31 cellular contexts compared by ENCODE assay signal in the genomic region with DNA sequence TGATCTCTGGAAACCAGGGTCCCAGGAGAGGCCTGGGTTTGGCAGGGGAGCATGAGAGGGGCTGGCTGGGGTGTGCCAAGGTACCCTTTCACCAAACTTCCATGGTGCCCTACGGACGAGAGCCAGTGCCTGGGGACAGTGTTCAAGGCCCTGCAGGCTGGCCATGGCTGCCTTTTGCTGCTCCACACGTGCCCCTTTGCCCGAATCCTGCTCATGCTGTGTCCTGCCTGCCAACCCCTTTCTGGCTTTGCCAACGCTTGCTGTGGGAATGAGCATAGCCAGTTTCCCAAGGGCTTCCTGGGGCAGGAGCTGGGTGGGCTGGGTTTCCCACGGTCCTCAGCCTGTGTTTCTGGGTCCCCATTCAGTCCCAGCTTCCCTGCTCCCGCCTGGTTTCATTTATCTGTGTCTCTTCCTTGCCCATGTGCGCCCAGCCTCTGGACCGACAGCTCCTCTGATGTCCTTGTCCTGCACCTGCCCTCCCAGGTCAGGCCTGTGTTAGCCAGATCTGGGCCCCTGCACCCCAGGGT. TPM values are rescaled to one million over a fixed set of nuclear protein-coding genes. Genes with fewer than 3 reads are reported as not detected.
"Had no signal": no experiment of that assay in that cellular context is flagged by ENCODE, and none has a peak within 500 bp of the region (broad histone marks: within the 10 kb centered on the region; RNA-seq: fewer than 3 reads in every experiment).

No MANE protein-coding gene starts in this region.

- H3K27ac ChIP-seq: brain microvascular endothelial cell, esophagus muscularis mucosa, foreskin keratinocyte, gastrocnemius medialis had no signal

- H3K4me3 ChIP-seq: esophagus muscularis mucosa, gastrocnemius medialis, heart left ventricle had no signal

- H3K4me1 ChIP-seq: foreskin keratinocyte, gastrocnemius medialis had no signal

- DNase-seq: activated CD4-positive, alpha-beta memory T cell treated with anti-CD3 and anti-CD28 coated beads for 36 hours; activated CD4-positive, alpha-beta T cell treated with anti-CD3 and anti-CD28 coated beads for 36 hours; activated CD4-positive, alpha-beta T cell treated with anti-CD3 and anti-CD28 coated beads, Interleukin-2, amount 10 ng/mL, durations not matched to agents 24 days and 14 days; activated CD4-positive, CD25-positive, alpha-beta regulatory T cell; activated CD4-positive, CD25-positive, alpha-beta regulatory T cell treated with anti-CD3 and anti-CD28 coated beads, Interleukin-2, amount 50 U/mL, for 72 hours; activated CD8-positive, alpha-beta memory T cell treated with anti-CD3 and anti-CD28 coated beads, Interleukin-2, amount 10 ng/mL, durations not matched to agents 7 days and 5 days; activated CD8-positive, alpha-beta memory T cell treated with anti-CD3 and anti-CD28 coated beads, Interleukin-2, amount 50 U/mL, for 4 hours; activated CD8-positive, alpha-beta T cell treated with anti-CD3 and anti-CD28 coated beads, Interleukin-2, amount 10 ng/mL, durations not matched to agents 7 days and 5 days; activated effector memory CD4-positive, alpha-beta T cell treated with anti-CD3 and anti-CD28 coated beads, Interleukin-2, amount 50 U/mL, for 16 hours; activated naive CD4-positive, alpha-beta T cell treated with anti-CD3 and anti-CD28 coated beads for 36 hours; activated naive CD8-positive, alpha-beta T cell treated with anti-CD3 and anti-CD28 coated beads for 36 hours; activated naive CD8-positive, alpha-beta T cell treated with anti-CD3 and anti-CD28 coated beads, Interleukin-2, amount 50 U/mL, for 24 hours; activated T-cell treated with anti-CD3 and anti-CD28 coated beads, Interleukin-2, amount 50 U/mL, for 1 hour; activated T-cell treated with anti-CD3 and anti-CD28 coated beads, Interleukin-2, amount 50 U/mL, for 48 hours; brain microvascular endothelial cell; cortex of kidney; dermis blood vessel endothelial cell; effector CD4-positive, alpha-beta T cell; effector memory CD8-positive, alpha-beta T cell; erythroblast; foreskin keratinocyte; gastrocnemius medialis; glutamatergic neuron; heart left ventricle; T-helper 2 cell had no signal

- H3K36me3 ChIP-seq: brain microvascular endothelial cell, esophagus muscularis mucosa, gastrocnemius medialis, heart left ventricle had no signal

- H3K27me3 ChIP-seq: brain microvascular endothelial cell, foreskin keratinocyte, gastrocnemius medialis had no signal

- H3K9me3 ChIP-seq: esophagus muscularis mucosa, gastrocnemius medialis, heart left ventricle had no signal

RNA-seq across cellular contexts. Expression of a gene that starts 17.3 kb away (rescaled TPM):
- total RNA-seq: activated CD4-positive, alpha-beta memory T cell treated with anti-CD3 and anti-CD28 coated beads for 36 hours; activated CD4-positive, alpha-beta T cell treated with anti-CD3 and anti-CD28 coated beads for 36 hours; activated CD4-positive, alpha-beta T cell treated with anti-CD3 and anti-CD28 coated beads, Interleukin-2, amount 10 ng/mL, durations not matched to agents 24 days and 14 days; activated CD8-positive, alpha-beta memory T cell treated with anti-CD3 and anti-CD28 coated beads for 36 hours; activated CD8-positive, alpha-beta memory T cell treated with anti-CD3 and anti-CD28 coated beads, Interleukin-2, amount 10 ng/mL, durations not matched to agents 7 days and 5 days; activated naive CD4-positive, alpha-beta T cell treated with anti-CD3 and anti-CD28 coated beads for 36 hours; activated naive CD8-positive, alpha-beta T cell treated with anti-CD3 and anti-CD28 coated beads for 36 hours; activated T-helper 1 cell treated with anti-CD3 and anti-CD28 coated beads, Interleukin-12 subunit alpha, Interleukin-12 subunit beta, Interleukin-2, Interleukin-4 antibody, amounts not matched to agents 30 ng/mL and 10 ng/mL and 1 ng/mL, durations not matched to agents 14 hours and 24 hours and 36 hours; activated T-helper 2 cell treated with anti-CD3 and anti-CD28 coated beads, Interferon-gamma antibody, Interleukin-2, Interleukin-4, amounts not matched to agents 10 μg/mL and 5 μg/mL and 100 μg/mL, durations not matched to agents 14 hours and 24 hours and 36 hours; dermis blood vessel endothelial cell; foreskin keratinocyte; gastrocnemius medialis; T-helper 1 cell treated with Interleukin-12 subunit alpha and Interleukin-12 subunit beta and Interleukin-4 antibody, amounts not matched to agents 30 ng/mL and 1 ng/mL, for 36 hours had no signal
- polyA plus RNA-seq: foreskin keratinocyte had no signal

RNA-seq across cellular contexts. Expression of a gene that starts 29.7 kb away (rescaled TPM):
- total RNA-seq: activated CD4-positive, alpha-beta memory T cell treated with anti-CD3 and anti-CD28 coated beads for 36 hours; activated CD4-positive, alpha-beta T cell treated with anti-CD3 and anti-CD28 coated beads for 36 hours; activated CD4-positive, alpha-beta T cell treated with anti-CD3 and anti-CD28 coated beads, Interleukin-2, amount 10 ng/mL, durations not matched to agents 24 days and 14 days; activated CD8-positive, alpha-beta memory T cell treated with anti-CD3 and anti-CD28 coated beads for 36 hours; activated CD8-positive, alpha-beta memory T cell treated with anti-CD3 and anti-CD28 coated beads, Interleukin-2, amount 10 ng/mL, durations not matched to agents 7 days and 5 days; activated CD8-positive, alpha-beta T cell treated with anti-CD3 and anti-CD28 coated beads, Interleukin-2, amount 10 ng/mL, durations not matched to agents 7 days and 5 days; activated naive CD4-positive, alpha-beta T cell treated with anti-CD3 and anti-CD28 coated beads for 36 hours; activated naive CD8-positive, alpha-beta T cell treated with anti-CD3 and anti-CD28 coated beads for 36 hours; activated T-helper 1 cell treated with anti-CD3 and anti-CD28 coated beads, Interleukin-12 subunit alpha, Interleukin-12 subunit beta, Interleukin-2, Interleukin-4 antibody, amounts not matched to agents 30 ng/mL and 10 ng/mL and 1 ng/mL, durations not matched to agents 14 hours and 24 hours and 36 hours; activated T-helper 2 cell treated with anti-CD3 and anti-CD28 coated beads, Interferon-gamma antibody, Interleukin-2, Interleukin-4, amounts not matched to agents 10 μg/mL and 5 μg/mL and 100 μg/mL, durations not matched to agents 14 hours and 24 hours and 36 hours; cardiac septum; dermis blood vessel endothelial cell; esophagus muscularis mucosa; foreskin keratinocyte; gastrocnemius medialis; T-helper 1 cell treated with Interleukin-12 subunit alpha and Interleukin-12 subunit beta and Interleukin-4 antibody, amounts not matched to agents 30 ng/mL and 1 ng/mL, for 36 hours had no signal
- polyA plus RNA-seq: foreskin keratinocyte, heart left ventricle had no signal
